1 cellular context compared by ENCODE assay signal in genomic region chr1:20684651-20685050, GRCh38.
TF ChIP-seq lines count a peak whose summit lies in the region.

No MANE protein-coding gene starts in this region.

TF ChIP-seq in HepG2, 621 proteins besides CTCF, POLR2A, EP300 and RAD21:
- TF ChIP-seq CENPT (CRISPR knock-in tag; IDR thresholded peaks at IDR 0.05; ENCODE audit: low read depth), result no peak
- no peak for TF ChIP-seq ZNF709 (CRISPR knock-in tag; IDR thresholded peaks at IDR 0.05)
- TF ChIP-seq MBD4 (IDR thresholded peaks at IDR 0.05; ENCODE audit: borderline replicate concordance, low read length), result no peak
